ENCODE assay signal across 8 cellular contexts in the genomic region with DNA sequence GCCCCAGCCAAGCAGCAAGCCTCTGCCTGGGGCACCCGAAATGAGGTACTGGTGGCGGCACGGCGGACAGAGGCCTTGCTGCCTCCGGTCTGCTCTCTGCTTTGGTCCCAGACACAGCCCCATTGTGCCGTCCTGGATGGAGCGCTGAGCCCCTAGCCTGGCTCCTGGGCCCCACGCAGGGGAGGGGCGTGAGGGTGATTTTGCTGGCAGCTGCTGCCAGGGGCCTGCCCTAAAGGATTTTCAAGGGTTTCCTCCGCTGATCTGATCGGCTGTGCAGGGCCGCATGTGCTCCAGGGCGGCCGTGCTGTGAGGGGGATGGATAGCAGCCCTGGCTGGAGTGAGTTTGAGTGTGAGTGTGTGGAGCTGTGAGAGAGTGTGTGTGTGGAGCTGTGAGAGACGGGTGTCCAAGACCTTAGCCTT. TPM values are rescaled to one million over a fixed set of nuclear protein-coding genes. Genes with fewer than 3 reads are reported as not detected.
A peak's percentile ranks its signal among the peaks of the same experiment; 100 is the strongest.
DNase-seq lines count a peak whose midpoint lies in the region; ATAC-seq, FAIRE-seq and TF ChIP-seq lines count a peak whose summit lies in the region.

No MANE protein-coding gene starts in this region.

- peaks cover 9% of the 10 kb centered on the region for H3K36me3 ChIP-seq in BJ (ENCODE audit: control insufficient read depth, insufficient read depth, low read length)

- peak overlapping the region; percentile 88 for H3K4me3 ChIP-seq in BJ (ENCODE audit: low read depth, low read length)

- POLR2A ChIA-PET in BJ (lab: Charles Lee), result no interaction called here

- no peak for ATAC-seq in HG03439 (IDR thresholded peaks at IDR 0.05; ENCODE audit: unreplicated experiment)
- no peak for ATAC-seq in GM18861 (IDR thresholded peaks at IDR 0.05; ENCODE audit: unreplicated experiment)
- ATAC-seq in GM18907 (IDR thresholded peaks at IDR 0.05; ENCODE audit: unreplicated experiment), result no peak

- no peaks in the 10 kb centered on the region for H3K27me3 ChIP-seq in BJ (ENCODE audit: control insufficient read depth, insufficient read depth, low read length)

- CTCF ChIA-PET in BJ (lab: Yijun Ruan, JAX), result interaction anchor here (0.6 to 10.8 kb wide), 8 partner anchors 9 to 1819 kb away, joined by 3 to 93 read pairs (median 7); partner anchors contain the start of gene DNLZ

- H3K9me3 Mint-ChIP-seq in endothelial cell (ENCODE audit: unreplicated experiment) (no peaks in the 10 kb centered on the region), nephron progenitor cell (no peaks in the 10 kb centered on the region)

- no peak for FAIRE-seq in RCC 7860 (lab: Jason Lieb, UNC)

- DNase-seq in BJ (ENCODE audit: low read depth), result no peak
- peak; percentile 30 for DNase-seq in NCI-H82 treated with DMSO at 0.1 percent for 48 hours (lab: John Stamatoyannopoulos, UW; ENCODE audit: unreplicated experiment)
- no peak for DNase-seq in endothelial cell (ENCODE audit: low spot score)
- DNase-seq in nephron progenitor cell, result peak; percentile 46
- no peak for DNase-seq in RCC 7860 (ENCODE audit: low spot score)

- H3K4me3 Mint-ChIP-seq in endothelial cell (ENCODE audit: unreplicated experiment), result peak overlapping the region; percentile 73
- H3K4me3 Mint-ChIP-seq in nephron progenitor cell, result peak overlapping the region; percentile 86

- H3K27ac Mint-ChIP-seq in endothelial cell (ENCODE audit: unreplicated experiment) (no peak overlapping the region), nephron progenitor cell (peak overlapping the region; percentile 31)

- H3K4me1 Mint-ChIP-seq in endothelial cell (ENCODE audit: unreplicated experiment) (peaks cover 4% of the 10 kb centered on the region), nephron progenitor cell (peaks cover 46% of the 10 kb centered on the region)

- peaks cover 7% of the 10 kb centered on the region for H3K27me3 Mint-ChIP-seq in endothelial cell (ENCODE audit: unreplicated experiment)
- peaks cover 4% of the 10 kb centered on the region for H3K27me3 Mint-ChIP-seq in nephron progenitor cell (ENCODE audit: low read depth, poor library complexity)

- H3K36me3 Mint-ChIP-seq in endothelial cell (ENCODE audit: low read depth, unreplicated experiment) (no peaks in the 10 kb centered on the region), nephron progenitor cell (ENCODE audit: low read depth) (no peaks in the 10 kb centered on the region)

- no peak for TF ChIP-seq CTCF in BJ (IDR thresholded peaks at IDR 0.05; ENCODE audit: insufficient read depth, low read depth, low read length)
- no peak for TF ChIP-seq CTCF in endothelial cell (IDR thresholded peaks at IDR 0.05; ENCODE audit: unreplicated experiment)
- TF ChIP-seq CTCF in nephron progenitor cell (IDR thresholded peaks at IDR 0.05), result no peak

RNA-seq across cellular contexts. Expression of gene GPSM1, which starts 1.3 kb away (rescaled TPM):
- 19.2 and 33.1 TPM in 2 replicates for polyA plus RNA-seq in BJ (2011; rRNA removed)
- polyA minus RNA-seq in BJ (2011; rRNA and poly(A)+ RNA removed), result 19.1 and 25.6 TPM in 2 replicates
- total RNA-seq in endothelial cell (ENCODE audit: unreplicated experiment), result 31.7 TPM

RNA-seq across cellular contexts. Expression of gene CCDC187, which starts 24.7 kb away (rescaled TPM):
- not detected in 2 replicates for polyA plus RNA-seq in BJ (2011; rRNA removed)
- polyA minus RNA-seq in BJ (2011; rRNA and poly(A)+ RNA removed), result not detected in 2 replicates
- 0.05 TPM for total RNA-seq in endothelial cell (ENCODE audit: unreplicated experiment)

RNA-seq across cellular contexts. Expression of gene DNLZ, which starts 34.9 kb away (rescaled TPM):
- polyA plus RNA-seq in BJ (2011; rRNA removed), result 7.2 and 8.5 TPM in 2 replicates
- 1.2 and 2.3 TPM in 2 replicates for polyA minus RNA-seq in BJ (2011; rRNA and poly(A)+ RNA removed)
- 14.5 TPM for total RNA-seq in endothelial cell (ENCODE audit: unreplicated experiment)

RNA-seq across cellular contexts. Expression of gene CARD9, which starts 44.8 kb away (rescaled TPM):
- polyA plus RNA-seq in BJ (2011; rRNA removed), result 12.9 and 21.3 TPM in 2 replicates
- 12.0 and 14.5 TPM in 2 replicates for polyA minus RNA-seq in BJ (2011; rRNA and poly(A)+ RNA removed)
- total RNA-seq in endothelial cell (ENCODE audit: unreplicated experiment), result 0.41 TPM

Comparison
In these comparisons a context has a peak if more than half of its experiments do, and no peak if none do; other contexts are left out.
1. DNase-seq: peak in NCI-H82 treated with DMSO at 0.1 percent for 48 hours (single experiment) and nephron progenitor cell (single experiment); none in BJ (single experiment), endothelial cell (single experiment) and RCC 7860 (single experiment).